ENCODE assay signal across 27 cellular contexts in genomic region chr14:21529515-21529914, GRCh38. TPM values are rescaled to one million over a fixed set of nuclear protein-coding genes. Genes with fewer than 3 reads are reported as not detected.
"Had no signal": no experiment of that assay in that cellular context is flagged by ENCODE, and none has a peak within 500 bp of the region (broad histone marks: within the 10 kb centered on the region; RNA-seq: fewer than 3 reads in every experiment).

No MANE protein-coding gene starts in this region.

- H3K27me3 ChIP-seq: uterus had no signal

- H3K4me3 ChIP-seq: coronary artery, heart right ventricle, left lung, smooth muscle cell, uterus had no signal

- H3K4me1 ChIP-seq: uterus had no signal

- H3K36me3 Mint-ChIP-seq: activated CD4-positive, alpha-beta memory T cell treated with anti-CD3 and anti-CD28 coated beads for 36 hours; activated naive CD8-positive, alpha-beta T cell treated with anti-CD3 and anti-CD28 coated beads, Interleukin-2, amount 10 ng/mL, durations not matched to agents 7 days and 5 days; natural killer cell treated with Interleukin-12 subunit alpha and Interleukin-12 subunit beta and Interleukin-15 and Interleukin-18, amount 100 ng/mL, for 72 hours; stimulated activated naive B cell treated with anti-CD40 and anti-IgM and Interleukin-4, amounts not matched to agents 10 μg/mL and 1 μg/mL and 100 μg/mL, for 72 hours had no signal

- ATAC-seq: heart right ventricle; left lung; natural killer cell treated with Interleukin-12 subunit alpha and Interleukin-12 subunit beta and Interleukin-15 and Interleukin-18, amount 100 ng/mL, for 72 hours; sciatic nerve; stimulated activated naive B cell treated with anti-CD40 and anti-IgM and Interleukin-4, amounts not matched to agents 10 μg/mL and 1 μg/mL and 100 μg/mL, for 72 hours; T-helper 17 cell had no signal

- H3K27ac Mint-ChIP-seq: activated CD4-positive, alpha-beta memory T cell treated with anti-CD3 and anti-CD28 coated beads for 36 hours; activated naive CD8-positive, alpha-beta T cell treated with anti-CD3 and anti-CD28 coated beads, Interleukin-2, amount 10 ng/mL, durations not matched to agents 7 days and 5 days; natural killer cell treated with Interleukin-12 subunit alpha and Interleukin-12 subunit beta and Interleukin-15 and Interleukin-18, amount 100 ng/mL, for 72 hours; stimulated activated naive B cell treated with anti-CD40 and anti-IgM and Interleukin-4, amounts not matched to agents 10 μg/mL and 1 μg/mL and 100 μg/mL, for 72 hours; T-helper 17 cell had no signal

- H3K9me3 Mint-ChIP-seq: activated CD4-positive, alpha-beta memory T cell treated with anti-CD3 and anti-CD28 coated beads for 36 hours; activated naive CD8-positive, alpha-beta T cell treated with anti-CD3 and anti-CD28 coated beads, Interleukin-2, amount 10 ng/mL, durations not matched to agents 7 days and 5 days; natural killer cell treated with Interleukin-12 subunit alpha and Interleukin-12 subunit beta and Interleukin-15 and Interleukin-18, amount 100 ng/mL, for 72 hours; stimulated activated naive B cell treated with anti-CD40 and anti-IgM and Interleukin-4, amounts not matched to agents 10 μg/mL and 1 μg/mL and 100 μg/mL, for 72 hours had no signal

- DNase-seq: activated CD4-positive, alpha-beta memory T cell treated with anti-CD3 and anti-CD28 coated beads for 36 hours; activated CD4-positive, alpha-beta T cell treated with anti-CD3 and anti-CD28 coated beads for 4 hours; activated CD4-positive, CD25-positive, alpha-beta regulatory T cell; activated naive CD4-positive, alpha-beta T cell treated with Interleukin-2 at 50 U/mL for 16 hours; activated naive CD8-positive, alpha-beta T cell treated with anti-CD3 and anti-CD28 coated beads, Interleukin-2, amount 10 ng/mL, durations not matched to agents 7 days and 5 days; activated T-cell treated with anti-CD3 and anti-CD28 coated beads, Interleukin-2, amount 50 U/mL, for 48 hours; amniotic stem cell; heart right ventricle; kidney glomerular epithelial cell; left lung; midbrain; nucleus accumbens; stimulated activated CD4-positive, alpha-beta T cell treated with anti-CD3 and anti-CD28 coated beads, Interleukin-15, amount 100 ng/mL, for 24 hours; stimulated activated CD8-positive, alpha-beta memory T cell treated with anti-CD3 and anti-CD28 coated beads, Interleukin-4, amount 100 ng/mL, for 48 hours; stimulated activated naive B cell treated with anti-CD40 and anti-IgM and Interleukin-4, amounts not matched to agents 10 μg/mL and 1 μg/mL and 100 μg/mL, for 72 hours; T-helper 17 cell; trophoblast cell; uterus had no signal

- H3K4me2 ChIP-seq: smooth muscle cell had no signal

- H3K36me3 ChIP-seq: heart right ventricle, left lung, uterus had no signal

- H3K4me3 Mint-ChIP-seq: activated CD4-positive, alpha-beta memory T cell treated with anti-CD3 and anti-CD28 coated beads for 36 hours; activated naive CD8-positive, alpha-beta T cell treated with anti-CD3 and anti-CD28 coated beads, Interleukin-2, amount 10 ng/mL, durations not matched to agents 7 days and 5 days; natural killer cell treated with Interleukin-12 subunit alpha and Interleukin-12 subunit beta and Interleukin-15 and Interleukin-18, amount 100 ng/mL, for 72 hours; stimulated activated naive B cell treated with anti-CD40 and anti-IgM and Interleukin-4, amounts not matched to agents 10 μg/mL and 1 μg/mL and 100 μg/mL, for 72 hours; T-helper 17 cell had no signal

- H3K27ac ChIP-seq: coronary artery, heart right ventricle, left lung, uterus had no signal

- H3K9me3 ChIP-seq: heart right ventricle, left lung, uterus had no signal

RNA-seq across cellular contexts. Expression of gene OR10G3, which starts 50.4 kb away (rescaled TPM):
- total RNA-seq: activated CD4-positive, alpha-beta memory T cell treated with anti-CD3 and anti-CD28 coated beads for 36 hours; activated naive CD8-positive, alpha-beta T cell treated with anti-CD3 and anti-CD28 coated beads, Interleukin-2, amount 10 ng/mL, durations not matched to agents 7 days and 5 days; bronchial epithelial cell; epithelial cell of proximal tubule; fibroblast of villous mesenchyme; heart right ventricle; left lung; lung microvascular endothelial cell; natural killer cell treated with Interleukin-12 subunit alpha and Interleukin-12 subunit beta and Interleukin-15 and Interleukin-18, amount 100 ng/mL, for 72 hours; sciatic nerve; smooth muscle cell; T-helper 17 cell; temporal lobe; uterus had no signal
- polyA plus RNA-seq: heart right ventricle, smooth muscle cell had no signal
